In the genomic region with DNA sequence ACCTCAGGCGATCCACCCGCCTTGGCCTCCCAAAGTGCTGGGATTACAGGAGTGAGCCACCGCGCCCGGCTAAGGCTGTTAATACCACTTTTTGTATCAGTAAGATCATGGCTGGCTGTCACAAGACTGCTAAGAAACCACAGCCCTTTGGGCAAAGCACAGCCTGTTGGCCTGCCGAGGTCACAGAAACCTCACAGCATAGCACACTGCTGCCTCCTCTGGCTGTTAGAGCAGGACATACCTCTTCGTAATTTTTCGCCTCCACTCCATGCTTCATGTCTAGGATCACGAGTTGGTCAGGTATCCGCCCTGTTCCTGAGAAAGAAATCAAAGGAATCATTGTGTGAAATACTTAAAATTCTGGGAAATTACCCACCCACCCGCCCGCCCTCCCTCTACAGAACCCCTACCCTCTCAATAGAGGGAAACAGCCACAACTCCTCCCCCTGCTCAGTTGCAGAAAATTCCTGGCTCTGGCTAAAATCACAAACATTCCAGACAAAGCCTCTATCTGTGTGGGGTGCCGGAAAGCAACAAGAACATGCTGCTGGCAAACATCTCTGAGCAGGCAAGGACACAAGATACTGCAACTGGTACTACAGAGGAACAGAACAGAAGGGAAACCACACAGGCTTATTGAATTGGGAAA, we compare ENCODE assay signal across 8 cellular contexts. TPM values are rescaled to one million over a fixed set of nuclear protein-coding genes. Genes with fewer than 3 reads are reported as not detected.
A peak's percentile ranks its signal among the peaks of the same experiment; 100 is the strongest.
DNase-seq lines count a peak whose midpoint lies in the region; ATAC-seq and TF ChIP-seq lines count a peak whose summit lies in the region.

No MANE protein-coding gene starts in this region.

- H3K4me2 ChIP-seq in neuronal stem cell (ENCODE audit: insufficient read depth, low read length, poor library complexity, severe bottlenecking) = no peak overlapping the region

- H2BK15ac ChIP-seq in neuronal stem cell (ENCODE audit: low read length) = no peak overlapping the region

- H4K91ac ChIP-seq in neuronal stem cell (ENCODE audit: low read depth, low read length, poor library complexity) = no peak overlapping the region

- no peak overlapping the region for H2BK5ac ChIP-seq in neuronal stem cell (ENCODE audit: low read length)

- peak overlapping the region; percentile 13 for H2AFZ ChIP-seq in neuronal stem cell (ENCODE audit: low read length)

- H3K23ac ChIP-seq in neuronal stem cell (ENCODE audit: low read depth, low read length, poor library complexity) = no peak overlapping the region

- H3K9me3 ChIP-seq in gastroesophageal sphincter (no peaks in the 10 kb centered on the region), neuronal stem cell (replicated peaks in 1 of 2; ENCODE audit: control insufficient read depth in 2 of 2, insufficient read depth in 1 of 2, low read depth in 1 of 2, low read length in 2 of 2) (no peaks in the 10 kb centered on the region), MG63 (no peaks in the 10 kb centered on the region)

- no peak overlapping the region for H2BK120ac ChIP-seq in neuronal stem cell (ENCODE audit: low read depth, low read length)

- 33% methylated on average over 11 of the region's 13 CpGs; no CpG with 5 or more reads in 1 of the 2 donors for WGBS in gastroesophageal sphincter (ENCODE audit: low coverage in 1 of 2), 2 donors
- WGBS in neuronal stem cell (ENCODE audit: extremely low coverage in 2 of 2, insufficient read length in 2 of 2, insufficient replicate concordance in 1 of 2), 2 donors = no CpG with 5 or more reads among the region's 13 CpGs

- TF ChIP-seq POLR2A in gastroesophageal sphincter (IDR thresholded peaks at IDR 0.05) = no peak

- H3K18ac ChIP-seq in neuronal stem cell (ENCODE audit: low read length) = no peak overlapping the region

- no peak overlapping the region for H3K9ac ChIP-seq in neuronal stem cell (ENCODE audit: low read depth, low read length, poor library complexity)

- ATAC-seq in gastroesophageal sphincter (peak; percentile 87), HG03469 (IDR thresholded peaks at IDR 0.05; ENCODE audit: unreplicated experiment) (no peak)

- no peak overlapping the region for H2BK12ac ChIP-seq in neuronal stem cell (ENCODE audit: low read length)

- H3K27ac ChIP-seq in gastroesophageal sphincter (peak overlapping the region; percentile 81 to 92 (median 82)), neuronal stem cell (replicated peaks; ENCODE audit: low read length) (peak overlapping the region; percentile 76)

- no peak for TF ChIP-seq EP300 in gastroesophageal sphincter (IDR thresholded peaks at IDR 0.05)

- H3K36me3 ChIP-seq in gastroesophageal sphincter (peaks cover 0 to 31% of the 10 kb centered on the region in 2 donors), neuronal stem cell (replicated peaks in 1 of 2; ENCODE audit: control insufficient read depth in 2 of 2, insufficient read depth in 2 of 2, low read length in 2 of 2) (peaks cover 3 to 68% of the 10 kb centered on the region in 2 donors), MG63 (peaks cover 10% of the 10 kb centered on the region)

- H3K27me3 ChIP-seq in gastroesophageal sphincter = no peaks in the 10 kb centered on the region
- no peaks in the 10 kb centered on the region for H3K27me3 ChIP-seq in neuronal stem cell (ENCODE audit: control insufficient read depth in 3 of 3, insufficient read depth in 3 of 3, low read depth in 1 of 3, low read length in 3 of 3)
- H3K27me3 ChIP-seq in MG63 = no peaks in the 10 kb centered on the region

- no peak overlapping the region for H4K8ac ChIP-seq in neuronal stem cell (ENCODE audit: low read depth, low read length)

- TF ChIP-seq CTCF in GM12874 (IDR thresholded peaks at IDR 0.05; ENCODE audit: insufficient read depth, low read depth, low read length) (peak; percentile 24; the same call in 1 of the 2 replicates), WI38 (IDR thresholded peaks at IDR 0.05; ENCODE audit: low read depth, low read length) (peak; percentile 31), gastroesophageal sphincter (IDR thresholded peaks at IDR 0.05) (peak in 3 of 4 experiments; percentile 23 to 47 (median 47))

- H3K79me1 ChIP-seq in neuronal stem cell (ENCODE audit: low read depth, low read length) = peaks cover 3% of the 10 kb centered on the region

- DNase-seq in neuronal stem cell (ENCODE audit: low spot score) (peak; percentile 55), NCI-H510A treated with DMSO at 0.1 percent for 48 hours (lab: John Stamatoyannopoulos, UW) (no peak), MG63 (no peak)
- no peak for DNase-seq in activated T-cell treated with anti-CD3 and anti-CD28 coated beads, Interleukin-2, amount 50 U/mL, for 48 hours

- H3K4me1 ChIP-seq in gastroesophageal sphincter = peaks cover 0 to 69% (median 13%) of the 10 kb centered on the region in 3 donors
- H3K4me1 ChIP-seq in neuronal stem cell (ENCODE audit: control insufficient read depth in 2 of 2, insufficient read depth in 1 of 2, low read depth in 1 of 2, low read length in 2 of 2) = peaks cover 8 to 9% of the 10 kb centered on the region in 2 donors

- no peak overlapping the region for H3K4me3 ChIP-seq in WI38 (ENCODE audit: low read depth, low read length)
- H3K4me3 ChIP-seq in gastroesophageal sphincter = no peak overlapping the region
- H3K4me3 ChIP-seq in neuronal stem cell (ENCODE audit: low read length in 2 of 2) = peak overlapping the region in 1 of 2 donors; percentile 10
- H3K4me3 ChIP-seq in MG63 = no peak overlapping the region

- H3K4ac ChIP-seq in neuronal stem cell (ENCODE audit: low read length) = no peak overlapping the region

- H3K14ac ChIP-seq in neuronal stem cell (ENCODE audit: low read length) = no peak overlapping the region

- H2AK5ac ChIP-seq in neuronal stem cell (ENCODE audit: low read depth, low read length) = no peak overlapping the region

RNA-seq across cellular contexts. Expression of gene NEK9, which starts 20.7 kb away (rescaled TPM):
- 10 to 100 TPM; 34.2 to 95.4 (median 85.9) TPM for total RNA-seq in gastroesophageal sphincter
- polyA plus RNA-seq in neuronal stem cell (2013, experiment 1 of 2) = 39.3 TPM
- polyA plus RNA-seq in neuronal stem cell (2013, experiment 2 of 2) = 39.5 TPM
- 19.7 and 67.7 TPM in 2 replicates for total RNA-seq in MG63 (2014; rRNA removed; shearing (Covaris generic); ENCODE audit: low replicate concordance)

RNA-seq across cellular contexts. Expression of gene TMED10, which starts 28.9 kb away (rescaled TPM):
- 100 to 1,000 TPM; 140 to 241 (median 162) TPM for total RNA-seq in gastroesophageal sphincter
- 134 TPM for polyA plus RNA-seq in neuronal stem cell (2013, experiment 1 of 2)
- polyA plus RNA-seq in neuronal stem cell (2013, experiment 2 of 2) = 130 TPM
- total RNA-seq in MG63 (2014; rRNA removed; shearing (Covaris generic); ENCODE audit: low replicate concordance) = 125 and 134 TPM in 2 replicates
